In genomic region chr16:2912330-2913199, GRCh38 we compare ENCODE assay signal across 8 cellular contexts. TPM values are rescaled to one million over a fixed set of nuclear protein-coding genes. Genes with fewer than 3 reads are reported as not detected.
DNase-seq lines count a peak whose midpoint lies in the region; ATAC-seq, FAIRE-seq and TF ChIP-seq lines count a peak whose summit lies in the region.

No MANE protein-coding gene starts in this region.

- peak; percentile 25 for ATAC-seq in GM18502 (IDR thresholded peaks at IDR 0.05; ENCODE audit: poor library complexity, unreplicated experiment)
- ATAC-seq in HG02943 (IDR thresholded peaks at IDR 0.05; ENCODE audit: low read depth, unreplicated experiment): peak; percentile 9
- ATAC-seq in right cardiac atrium: peak; percentile 44 to 47

- peak overlapping the region; percentile 89 for H3K27ac Mint-ChIP-seq in astrocyte (ENCODE audit: unreplicated experiment)

- H3K36me3 Mint-ChIP-seq in astrocyte (ENCODE audit: low read depth, unreplicated experiment): peaks cover 2% of the 10 kb centered on the region

- H3K27ac ChIP-seq in astrocyte (ENCODE audit: low read depth, low read length) (peak overlapping the region; percentile 35), right cardiac atrium (ENCODE audit: low read length) (peak overlapping the region; percentile 93)

- WGBS in right cardiac atrium: 3% methylated on average over 39 of the region's 39 CpGs

- peak overlapping the region; percentile 95 for H3K4me3 Mint-ChIP-seq in astrocyte (ENCODE audit: unreplicated experiment)

- H3K4me2 ChIP-seq in astrocyte (ENCODE audit: low read length): peak overlapping the region; percentile 99

- intact Hi-C loops in right cardiac atrium (cut with DNase I): loop anchor here in 2 of 4 donors (5.0 kb wide), 2 partner anchors 40 to 45 kb away; no protein-coding TSS in a partner anchor

- peak overlapping the region; percentile 93 for H3K4me3 ChIP-seq in astrocyte (ENCODE audit: insufficient read depth, low read depth, low read length)
- peak overlapping the region; percentile 87 for H3K4me3 ChIP-seq in right cardiac atrium (ENCODE audit: low read length)

- no peak for FAIRE-seq in astrocyte (lab: Jason Lieb, UNC)

- H3K4me1 ChIP-seq in astrocyte (ENCODE audit: insufficient read depth, low read length): peaks cover 21% of the 10 kb centered on the region
- H3K4me1 ChIP-seq in right cardiac atrium (ENCODE audit: control insufficient read depth, insufficient read depth, low read length): peaks cover 5% of the 10 kb centered on the region

- TF ChIP-seq CTCF in astrocyte (IDR thresholded peaks at IDR 0.05; ENCODE audit: insufficient read depth, low read depth, low read length): no peak

- H3K9ac ChIP-seq in astrocyte (ENCODE audit: low read length): peak overlapping the region; percentile 91

- H3K27me3 Mint-ChIP-seq in astrocyte (ENCODE audit: low read depth, unreplicated experiment): no peaks in the 10 kb centered on the region

- H3K27me3 ChIP-seq in astrocyte (ENCODE audit: insufficient read depth, low read length): no peaks in the 10 kb centered on the region
- H3K27me3 ChIP-seq in right cardiac atrium (ENCODE audit: control insufficient read depth, insufficient read depth): no peaks in the 10 kb centered on the region

- H4K20me1 ChIP-seq in astrocyte (ENCODE audit: insufficient read depth, low read length): peaks cover 15% of the 10 kb centered on the region

- H3K9me3 ChIP-seq in astrocyte (ENCODE audit: insufficient read depth, low read depth, low read length) (no peaks in the 10 kb centered on the region), right cardiac atrium (ENCODE audit: control insufficient read depth, low read length) (no peaks in the 10 kb centered on the region)

- DNase-seq in SHP77 treated with DMSO at 0.1 percent for 48 hours (lab: John Stamatoyannopoulos, UW) (peak; percentile 15), astrocyte (ENCODE audit: low read depth) (peak; percentile 72), right cardiac atrium (peak; percentile 44 to 74 (median 74)), putamen (ENCODE audit: low spot score) (peak; percentile 42), NCI-H1930 (lab: John Stamatoyannopoulos, UW) (no peak), NCI-H1105 treated with DMSO at 0.1 percent for 48 hours (lab: John Stamatoyannopoulos, UW) (no peak)

- peaks cover 4% of the 10 kb centered on the region for H3K36me3 ChIP-seq in astrocyte (ENCODE audit: insufficient read depth, low read length)

- peak overlapping the region; percentile 93 for H2AFZ ChIP-seq in astrocyte (ENCODE audit: low read depth, low read length)

- H3K9me3 Mint-ChIP-seq in astrocyte (ENCODE audit: unreplicated experiment): no peaks in the 10 kb centered on the region

- H3K79me2 ChIP-seq in astrocyte (ENCODE audit: insufficient read depth, low read length): peaks cover 22% of the 10 kb centered on the region

- H3K4me1 Mint-ChIP-seq in astrocyte (ENCODE audit: low read depth, unreplicated experiment): peaks cover 21% of the 10 kb centered on the region

RNA-seq across cellular contexts. Expression of gene FLYWCH1, which starts 0.8 kb away (rescaled TPM):
- total RNA-seq in astrocyte: 53.4 and 58.9 TPM in 2 replicates
- 10 to 100 TPM; 35.8 to 43.9 (median 36.4) TPM for total RNA-seq in right cardiac atrium
- 28.9 TPM for polyA plus RNA-seq in right cardiac atrium

RNA-seq across cellular contexts. Expression of gene FLYWCH2, which starts 29.6 kb away (rescaled TPM):
- total RNA-seq in astrocyte: 36.5 and 40.7 TPM in 2 replicates
- 10 to 100 TPM; 26.6 to 37.2 (median 29.1) TPM for total RNA-seq in right cardiac atrium
- 44.3 TPM for polyA plus RNA-seq in right cardiac atrium

RNA-seq across cellular contexts. Expression of gene KREMEN2, which starts 51.5 kb away (rescaled TPM):
- total RNA-seq in astrocyte: 7.5 and 8.0 TPM in 2 replicates
- not detected for total RNA-seq in right cardiac atrium
- not detected for polyA plus RNA-seq in right cardiac atrium

RNA-seq across cellular contexts. Expression of gene PRSS22, which starts 54.6 kb away (rescaled TPM):
- 0.58 and 1.5 TPM in 2 replicates for total RNA-seq in astrocyte
- total RNA-seq in right cardiac atrium: not detected
- not detected for polyA plus RNA-seq in right cardiac atrium

RNA-seq across cellular contexts. Expression of gene PAQR4, which starts 56.6 kb away (rescaled TPM):
- total RNA-seq in astrocyte (4.8 and 5.4 TPM in 2 replicates), right cardiac atrium (1 to 10 TPM; 4.0 to 8.8 (median 5.5) TPM)
- 10.3 TPM for polyA plus RNA-seq in right cardiac atrium

Comparison
In these comparisons a context has a peak if more than half of its experiments do, and no peak if none do; other contexts are left out.
1. DNase-seq: peak in SHP77 treated with DMSO at 0.1 percent for 48 hours (single experiment), astrocyte (single experiment), right cardiac atrium (3 of 3) and putamen (single experiment); none in NCI-H1930 (0 of 2) and NCI-H1105 treated with DMSO at 0.1 percent for 48 hours (single experiment).
2. Peak in every context shown above with its lines, with median percentiles within 50 percentile points of each other: ATAC-seq.